In the genomic region with DNA sequence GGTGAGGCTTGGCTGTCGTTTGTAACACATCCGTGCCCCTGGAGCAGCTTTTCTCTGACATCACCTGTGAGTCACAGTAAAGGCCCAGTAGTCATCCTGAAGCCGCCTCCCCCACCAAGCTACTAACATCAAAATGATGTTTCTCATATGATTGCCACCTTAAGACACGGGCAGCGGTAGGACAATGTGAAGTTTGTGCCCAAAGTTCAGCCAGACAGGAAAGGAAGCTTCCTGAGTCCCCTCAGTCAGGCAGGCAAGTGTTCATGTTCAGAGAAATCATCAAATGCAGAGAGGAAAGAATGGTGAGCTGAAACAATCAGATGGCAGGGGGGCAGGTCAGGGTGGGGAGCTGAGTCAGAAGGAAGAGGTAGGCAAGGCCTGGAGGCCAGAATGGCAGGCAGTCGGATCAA, we compare ENCODE assay signal across 15 cellular contexts.
DNase-seq lines count a peak whose midpoint lies in the region; ATAC-seq, FAIRE-seq and TF ChIP-seq lines count a peak whose summit lies in the region.
"Had no signal": no experiment of that assay in that cellular context is flagged by ENCODE, and none has a peak within 500 bp of the region (broad histone marks: within the 10 kb centered on the region; RNA-seq: fewer than 3 reads in every experiment).

No MANE protein-coding gene starts in this region.

- peak; percentile 38 to 70 for DNase-seq in A549 (ENCODE audit: low read depth in 1 of 2, low spot score in 1 of 2)
- peak; percentile 51 for DNase-seq in HK-2 (ENCODE audit: unreplicated experiment)
- peak; percentile 46 for DNase-seq in WERI-Rb-1
- peak; percentile 57 to 79 for DNase-seq in foreskin keratinocyte
- no peak for DNase-seq in activated effector memory CD4-positive, alpha-beta T cell treated with anti-CD3 and anti-CD28 coated beads, Interleukin-2, amount 50 U/mL, for 16 hours
- no peak for DNase-seq in tibial artery
- no peak for DNase-seq in Peyer's patch
- DNase-seq: activated CD8-positive, alpha-beta memory T cell treated with anti-CD3 and anti-CD28 coated beads, Interleukin-2, amount 50 U/mL, for 4 hours; aorta; H7; head of caudate nucleus; midbrain; right cardiac atrium had no signal

- TF ChIP-seq CTCF in A549 (IDR thresholded peaks at IDR 0.05) (no peak), WERI-Rb-1 (IDR thresholded peaks at IDR 0.05; ENCODE audit: low read depth, low read length) (no peak), foreskin keratinocyte (conservative IDR thresholded peaks at IDR 0.05) (no peak), tibial artery (IDR thresholded peaks at IDR 0.05) (no peak), Peyer's patch (IDR thresholded peaks at IDR 0.05) (no peak)

- ATAC-seq in A549, result peak; percentile 79 to 91
- ATAC-seq in foreskin keratinocyte, result peak; percentile 87
- no peak for ATAC-seq in HG03342 (IDR thresholded peaks at IDR 0.05; ENCODE audit: unreplicated experiment)

- H3K27ac ChIP-seq in A549 (peak overlapping the region; percentile 63 to 90), WERI-Rb-1 (no peak overlapping the region), foreskin keratinocyte (peak overlapping the region; percentile 88), tibial artery (no peak overlapping the region), Peyer's patch (no peak overlapping the region)
- H3K27ac ChIP-seq: vagina had no signal

- no peaks in the 10 kb centered on the region for H3K9me3 ChIP-seq in A549
- H3K9me3 ChIP-seq in WERI-Rb-1 (ENCODE audit: severe bottlenecking), result no peaks in the 10 kb centered on the region
- H3K9me3 ChIP-seq in tibial artery, result no peaks in the 10 kb centered on the region
- H3K9me3 ChIP-seq in Peyer's patch, result no peaks in the 10 kb centered on the region
- H3K9me3 ChIP-seq: vagina had no signal

- FAIRE-seq in A549 (lab: Jason Lieb, UNC), result no peak

- no peak; a peak in 2 of 5 replicates for TF ChIP-seq RAD21 in A549 (conservative IDR thresholded peaks at IDR 0.05 in 1 of 2, IDR thresholded peaks at IDR 0.05 in 1 of 2)

- WGBS in A549 (ENCODE audit: missing lambda C conversion rate), result 13% methylated on average over 6 of the region's 6 CpGs

- H3K36me3 ChIP-seq in WERI-Rb-1 (no peaks in the 10 kb centered on the region), tibial artery (no peaks in the 10 kb centered on the region), Peyer's patch (no peaks in the 10 kb centered on the region)
- H3K36me3 ChIP-seq: vagina had no signal

- POLR2A ChIA-PET in A549 (lab: Yijun Ruan, JAX), result no interaction called here

- CTCF ChIA-PET in A549 (lab: Yijun Ruan, JAX), result interaction anchor here (1.1 kb wide), 2 partner anchors 34 to 209 kb away, joined by 3 read pairs; no protein-coding TSS in a partner anchor

- no peak for TF ChIP-seq EP300 in A549 (IDR thresholded peaks at IDR 0.05)

- intact Hi-C loops in tibial artery (cut with DNase I; ENCODE audit: low total_unique reads), result no loop called here

- H3K27me3 ChIP-seq in WERI-Rb-1 (ENCODE audit: insufficient read depth, low read depth, severe bottlenecking) (no peaks in the 10 kb centered on the region), foreskin keratinocyte (no peaks in the 10 kb centered on the region), tibial artery (no peaks in the 10 kb centered on the region), Peyer's patch (no peaks in the 10 kb centered on the region)
- H3K27me3 ChIP-seq: vagina had no signal

- H3K4me3 ChIP-seq in A549, result no peak overlapping the region
- no peak overlapping the region for H3K4me3 ChIP-seq in WERI-Rb-1 (ENCODE audit: low read depth, low read length)
- no peak overlapping the region for H3K4me3 ChIP-seq in tibial artery
- H3K4me3 ChIP-seq in Peyer's patch, result no peak overlapping the region
- H3K4me3 ChIP-seq: vagina had no signal

- TF ChIP-seq POLR2A in A549 (IDR thresholded peaks at IDR 0.05; ENCODE audit: low read length) (no peak), Peyer's patch (IDR thresholded peaks at IDR 0.05) (no peak)

- peak overlapping the region; percentile 60 for H3K4me2 ChIP-seq in A549

- H3K4me1 ChIP-seq in A549, result peaks cover 65% of the 10 kb centered on the region
- peaks cover 16% of the 10 kb centered on the region for H3K4me1 ChIP-seq in foreskin keratinocyte
- H3K4me1 ChIP-seq in tibial artery, result no peaks in the 10 kb centered on the region
- H3K4me1 ChIP-seq in Peyer's patch, result no peaks in the 10 kb centered on the region
- H3K4me1 ChIP-seq: vagina had no signal

TF ChIP-seq in A549, 52 proteins besides CTCF, POLR2A, EP300 and RAD21:
- TF ChIP-seq CHD2 (IDR thresholded peaks at IDR 0.05; ENCODE audit: low read length, partially characterized antibody) (peak; percentile 15), FOSL2 (IDR thresholded peaks at IDR 0.05) (0 out of 2 replicates have a peak, but pooled peaks have one; percentile 51), FOSL2 (CRISPR knock-in tag; IDR thresholded peaks at IDR 0.05) (peak; percentile 80), HEYL (CRISPR knock-in tag; IDR thresholded peaks at IDR 0.05) (no peak), JUN (IDR thresholded peaks at IDR 0.05) (0 out of 5 replicates have a peak, but pooled peaks of 1 of the 2 experiments have one; percentile 40), RNF2 (IDR thresholded peaks at IDR 0.05; ENCODE audit: borderline replicate concordance, low read depth) (no peak), REST (IDR thresholded peaks at IDR 0.05) (no peak), JUNB (IDR thresholded peaks at IDR 0.05) (peak; percentile 51; the same call in 1 of the 2 replicates)
- TF ChIP-seq, protein P1, sequence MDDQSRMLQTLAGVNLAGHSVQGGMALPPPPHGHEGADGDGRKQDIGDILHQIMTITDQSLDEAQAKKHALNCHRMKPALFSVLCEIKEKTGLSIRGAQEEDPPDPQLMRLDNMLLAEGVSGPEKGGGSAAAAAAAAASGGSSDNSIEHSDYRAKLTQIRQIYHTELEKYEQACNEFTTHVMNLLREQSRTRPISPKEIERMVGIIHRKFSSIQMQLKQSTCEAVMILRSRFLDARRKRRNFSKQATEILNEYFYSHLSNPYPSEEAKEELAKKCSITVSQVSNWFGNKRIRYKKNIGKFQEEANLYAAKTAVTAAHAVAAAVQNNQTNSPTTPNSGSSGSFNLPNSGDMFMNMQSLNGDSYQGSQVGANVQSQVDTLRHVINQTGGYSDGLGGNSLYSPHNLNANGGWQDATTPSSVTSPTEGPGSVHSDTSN (IDR thresholded peaks at IDR 0.05), result no peak
- TF ChIP-seq, protein P2, sequence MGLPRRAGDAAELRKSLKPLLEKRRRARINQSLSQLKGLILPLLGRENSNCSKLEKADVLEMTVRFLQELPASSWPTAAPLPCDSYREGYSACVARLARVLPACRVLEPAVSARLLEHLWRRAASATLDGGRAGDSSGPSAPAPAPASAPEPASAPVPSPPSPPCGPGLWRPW (IDR thresholded peaks at IDR 0.05), result no peak

Comparison
In these comparisons a context has a peak if more than half of its experiments do, and no peak if none do; other contexts are left out.
1. DNase-seq: peak in A549 (2 of 2), HK-2 (single experiment), WERI-Rb-1 (single experiment) and foreskin keratinocyte (2 of 2); none in activated effector memory CD4-positive, alpha-beta T cell treated with anti-CD3 and anti-CD28 coated beads, Interleukin-2, amount 50 U/mL, for 16 hours (single experiment), tibial artery (0 of 2) and Peyer's patch (0 of 3).
2. H3K27ac ChIP-seq: peak in A549 (2 of 2) and foreskin keratinocyte (single experiment); none in WERI-Rb-1 (single experiment), tibial artery (0 of 2) and Peyer's patch (0 of 4).